Comparison of ENCODE assay signal across 8 cellular contexts in genomic region chr19:52601974-52602366, GRCh38. TPM values are rescaled to one million over a fixed set of nuclear protein-coding genes. Genes with fewer than 3 reads are reported as not detected.
DNase-seq lines count a peak whose midpoint lies in the region; ATAC-seq and TF ChIP-seq lines count a peak whose summit lies in the region.
"Not testable (repeated sequence)": the region's sequence is repeated elsewhere in the genome, so short reads cannot be mapped to it uniquely, and the experiment has no call there.

No MANE protein-coding gene starts in this region.

- H3K36me3 ChIP-seq in CD4-positive, CD25-positive, alpha-beta regulatory T cell (ENCODE audit: control insufficient read depth, insufficient read depth, low read length); iPS-20b (ENCODE audit: insufficient read depth, low read depth, low read length); subcutaneous abdominal adipose tissue (ENCODE audit: control insufficient read depth in 5 of 5, insufficient read depth in 5 of 5, low read length in 5 of 5): not testable (repeated sequence)
- peaks cover 11% of the 10 kb centered on the region; the same call in 1 of the 2 replicates for H3K36me3 ChIP-seq in HUES64 (ENCODE audit: insufficient read depth, low read length)

- H3K36me3 Mint-ChIP-seq in CD4-positive, CD25-positive, alpha-beta regulatory T cell: peaks cover 26% of the 10 kb centered on the region
- peaks cover 66% of the 10 kb centered on the region for H3K36me3 Mint-ChIP-seq in activated T-helper 2 cell treated with anti-CD3 and anti-CD28 coated beads, Interferon-gamma antibody, Interleukin-2, Interleukin-4, amounts not matched to agents 10 μg/mL and 5 μg/mL and 100 μg/mL, durations not matched to agents 14 hours and 24 hours and 36 hours (ENCODE audit: low read depth)
- H3K36me3 Mint-ChIP-seq in endothelial cell (ENCODE audit: low read depth, unreplicated experiment) (peaks cover 26% of the 10 kb centered on the region), nephron progenitor cell (ENCODE audit: low read depth) (peaks cover 78% of the 10 kb centered on the region)

- not testable (repeated sequence) for ATAC-seq in CD4-positive, CD25-positive, alpha-beta regulatory T cell (ENCODE audit: low read depth in 2 of 2)

- H3K4me3 Mint-ChIP-seq in CD4-positive, CD25-positive, alpha-beta regulatory T cell: peak overlapping the region; percentile 92 to 98 (median 94)
- peak overlapping the region; percentile 89 for H3K4me3 Mint-ChIP-seq in activated T-helper 2 cell treated with anti-CD3 and anti-CD28 coated beads, Interferon-gamma antibody, Interleukin-2, Interleukin-4, amounts not matched to agents 10 μg/mL and 5 μg/mL and 100 μg/mL, durations not matched to agents 14 hours and 24 hours and 36 hours (ENCODE audit: low read depth)
- H3K4me3 Mint-ChIP-seq in endothelial cell (ENCODE audit: unreplicated experiment) (peak overlapping the region; percentile 93), nephron progenitor cell (peak overlapping the region; percentile 90)

- TF ChIP-seq CTCF in endothelial cell (IDR thresholded peaks at IDR 0.05; ENCODE audit: unreplicated experiment); nephron progenitor cell (IDR thresholded peaks at IDR 0.05): not testable (repeated sequence)

- intact Hi-C loops in activated T-helper 2 cell treated with anti-CD3 and anti-CD28 coated beads, Interferon-gamma antibody, Interleukin-2, Interleukin-4, amounts not matched to agents 10 μg/mL and 5 μg/mL and 100 μg/mL, durations not matched to agents 14 hours and 24 hours and 36 hours (cut with micrococcal nuclease): loop anchor here (1.0 to 2.0 kb wide), 3 partner anchors 31 to 75 kb away; partner anchors contain the start of genes ZNF701, ZNF808 and ZNF83

- 61% methylated on average over 3 of the region's 3 CpGs for WGBS in HUES64

- not testable (repeated sequence) for H3K27me3 Mint-ChIP-seq in CD4-positive, CD25-positive, alpha-beta regulatory T cell; activated T-helper 2 cell treated with anti-CD3 and anti-CD28 coated beads, Interferon-gamma antibody, Interleukin-2, Interleukin-4, amounts not matched to agents 10 μg/mL and 5 μg/mL and 100 μg/mL, durations not matched to agents 14 hours and 24 hours and 36 hours (ENCODE audit: low read depth); endothelial cell (ENCODE audit: unreplicated experiment); nephron progenitor cell (ENCODE audit: low read depth, poor library complexity)

- peaks cover 15% of the 10 kb centered on the region for H3K4me1 ChIP-seq in CD4-positive, CD25-positive, alpha-beta regulatory T cell (ENCODE audit: control insufficient read depth, insufficient read depth, low read length, poor library complexity, severe bottlenecking)
- H3K4me1 ChIP-seq in HUES64 (ENCODE audit: insufficient read depth, low read length); iPS-20b (ENCODE audit: insufficient read depth, low read length): not testable (repeated sequence)
- H3K4me1 ChIP-seq in subcutaneous abdominal adipose tissue (ENCODE audit: control insufficient read depth in 5 of 5, insufficient read depth in 5 of 5, low read length in 5 of 5): peaks cover 0 to 19% (median 17%) of the 10 kb centered on the region in 5 donors

- peak overlapping the region; percentile 87 for H3K4me3 ChIP-seq in CD4-positive, CD25-positive, alpha-beta regulatory T cell (ENCODE audit: low read depth, low read length)
- peak overlapping the region; percentile 99 for H3K4me3 ChIP-seq in HUES64 (ENCODE audit: low read length)
- peak overlapping the region; percentile 95 for H3K4me3 ChIP-seq in iPS-20b (ENCODE audit: low read length)
- H3K4me3 ChIP-seq in subcutaneous abdominal adipose tissue (ENCODE audit: low read depth in 1 of 5, low read length in 5 of 5): peak overlapping the region; percentile 2 to 89 (median 85)

- not testable (repeated sequence) for H3K27me3 ChIP-seq in CD4-positive, CD25-positive, alpha-beta regulatory T cell (ENCODE audit: control insufficient read depth, insufficient read depth, low read length); HUES64 (ENCODE audit: insufficient read depth, low read length); subcutaneous abdominal adipose tissue (ENCODE audit: control insufficient read depth in 5 of 5, insufficient read depth in 4 of 5, low read length in 5 of 5)
- H3K27me3 ChIP-seq in iPS-20b (ENCODE audit: insufficient read depth, low read length): peaks cover 16% of the 10 kb centered on the region; the same call in 1 of the 2 replicates

- H3K27ac Mint-ChIP-seq in CD4-positive, CD25-positive, alpha-beta regulatory T cell: peak overlapping the region in 2 of 3 donors; percentile 68 to 90
- H3K27ac Mint-ChIP-seq in activated T-helper 2 cell treated with anti-CD3 and anti-CD28 coated beads, Interferon-gamma antibody, Interleukin-2, Interleukin-4, amounts not matched to agents 10 μg/mL and 5 μg/mL and 100 μg/mL, durations not matched to agents 14 hours and 24 hours and 36 hours: peak overlapping the region; percentile 25
- H3K27ac Mint-ChIP-seq in endothelial cell (ENCODE audit: unreplicated experiment) (peak overlapping the region; percentile 12), nephron progenitor cell (peak overlapping the region; percentile 26)

- peaks cover 11 to 34% (median 16%) of the 10 kb centered on the region in 4 donors for H3K4me1 Mint-ChIP-seq in CD4-positive, CD25-positive, alpha-beta regulatory T cell
- not testable (repeated sequence) for H3K4me1 Mint-ChIP-seq in activated T-helper 2 cell treated with anti-CD3 and anti-CD28 coated beads, Interferon-gamma antibody, Interleukin-2, Interleukin-4, amounts not matched to agents 10 μg/mL and 5 μg/mL and 100 μg/mL, durations not matched to agents 14 hours and 24 hours and 36 hours (ENCODE audit: low read depth); endothelial cell (ENCODE audit: unreplicated experiment)
- H3K4me1 Mint-ChIP-seq in nephron progenitor cell: peaks cover 34% of the 10 kb centered on the region

- peak overlapping the region; percentile 87; the same call in 1 of the 2 replicates for H3K9ac ChIP-seq in HUES64 (ENCODE audit: low read depth, low read length)
- H3K9ac ChIP-seq in iPS-20b (ENCODE audit: low read depth, low read length): peak overlapping the region; percentile 78; the same call in 1 of the 2 replicates
- H3K9ac ChIP-seq in subcutaneous abdominal adipose tissue (ENCODE audit: low read length in 5 of 5): peak overlapping the region in 4 of 5 donors; percentile 64 to 86 (median 84)

- H3K9me3 ChIP-seq in CD4-positive, CD25-positive, alpha-beta regulatory T cell (ENCODE audit: control insufficient read depth in 2 of 2, low read length in 2 of 2): peaks cover 20 to 48% of the 10 kb centered on the region in 2 experiments
- not testable (repeated sequence) for H3K9me3 ChIP-seq in HUES64 (ENCODE audit: insufficient read depth, low read depth, low read length); iPS-20b (ENCODE audit: insufficient read depth, low read depth, low read length)
- peaks cover 0 to 12% (median 5%) of the 10 kb centered on the region in 5 donors for H3K9me3 ChIP-seq in subcutaneous abdominal adipose tissue (ENCODE audit: control insufficient read depth in 5 of 5, low read length in 5 of 5)

- not testable (repeated sequence) for DNase-seq in CD4-positive, CD25-positive, alpha-beta regulatory T cell; activated T-helper 2 cell treated with anti-CD3 and anti-CD28 coated beads, Interferon-gamma antibody, Interleukin-2, Interleukin-4, amounts not matched to agents 10 μg/mL and 5 μg/mL and 100 μg/mL, durations not matched to agents 14 hours and 24 hours and 36 hours (ENCODE audit: low spot score); endothelial cell (ENCODE audit: low spot score)
- DNase-seq in RKO (ENCODE audit: low spot score): peak; percentile 43
- peak; percentile 2 for DNase-seq in nephron progenitor cell

- peaks cover 0 to 34% (median 8%) of the 10 kb centered on the region in 7 donors for H3K9me3 Mint-ChIP-seq in CD4-positive, CD25-positive, alpha-beta regulatory T cell
- H3K9me3 Mint-ChIP-seq in activated T-helper 2 cell treated with anti-CD3 and anti-CD28 coated beads, Interferon-gamma antibody, Interleukin-2, Interleukin-4, amounts not matched to agents 10 μg/mL and 5 μg/mL and 100 μg/mL, durations not matched to agents 14 hours and 24 hours and 36 hours: peaks cover 55% of the 10 kb centered on the region
- not testable (repeated sequence) for H3K9me3 Mint-ChIP-seq in endothelial cell (ENCODE audit: unreplicated experiment)
- peaks cover 68% of the 10 kb centered on the region for H3K9me3 Mint-ChIP-seq in nephron progenitor cell

- not testable (repeated sequence) for H3K27ac ChIP-seq in CD4-positive, CD25-positive, alpha-beta regulatory T cell (ENCODE audit: insufficient read depth, low read length, poor library complexity, severe bottlenecking); HUES64 (ENCODE audit: low read depth, low read length); iPS-20b (ENCODE audit: low read length); subcutaneous abdominal adipose tissue (ENCODE audit: low read depth, low read length)

RNA-seq across cellular contexts. Expression of gene ZNF701, which starts 31.9 kb away (rescaled TPM):
- total RNA-seq in CD4-positive, CD25-positive, alpha-beta regulatory T cell: 13.7 TPM
- polyA plus RNA-seq in CD4-positive, CD25-positive, alpha-beta regulatory T cell: 10 to 100 TPM; 10.1 to 16.1 (median 13.2) TPM
- polyA plus RNA-seq in HUES64 (2013, experiment 1 of 2): 6.9 TPM
- polyA plus RNA-seq in HUES64 (2013, experiment 2 of 2): 8.5 TPM
- total RNA-seq in activated T-helper 2 cell treated with anti-CD3 and anti-CD28 coated beads, Interferon-gamma antibody, Interleukin-2, Interleukin-4, amounts not matched to agents 10 μg/mL and 5 μg/mL and 100 μg/mL, durations not matched to agents 14 hours and 24 hours and 36 hours: 17.1 and 17.8 TPM in 2 replicates
- 18.5 TPM for total RNA-seq in endothelial cell (ENCODE audit: unreplicated experiment)

RNA-seq across cellular contexts. Expression of gene ZNF83, which starts 36.2 kb away (rescaled TPM):
- total RNA-seq in CD4-positive, CD25-positive, alpha-beta regulatory T cell: 63.7 TPM
- 10 to 100 TPM in 2 of 4 donors, 1 to 10 TPM in 2; 8.3 to 13.9 (median 11.3) TPM for polyA plus RNA-seq in CD4-positive, CD25-positive, alpha-beta regulatory T cell
- 18.2 TPM for polyA plus RNA-seq in HUES64 (2013, experiment 1 of 2)
- polyA plus RNA-seq in HUES64 (2013, experiment 2 of 2): 23.2 TPM
- 23.1 and 24.1 TPM in 2 replicates for total RNA-seq in activated T-helper 2 cell treated with anti-CD3 and anti-CD28 coated beads, Interferon-gamma antibody, Interleukin-2, Interleukin-4, amounts not matched to agents 10 μg/mL and 5 μg/mL and 100 μg/mL, durations not matched to agents 14 hours and 24 hours and 36 hours
- 40.0 TPM for total RNA-seq in endothelial cell (ENCODE audit: unreplicated experiment)

Comparison
In these comparisons a context has a peak if more than half of its experiments do, and no peak if none do; other contexts are left out.
1. H3K27ac Mint-ChIP-seq: peak in every context shown above with its lines; median percentile 79 in CD4-positive, CD25-positive, alpha-beta regulatory T cell; 26 in nephron progenitor cell; 25 in activated T-helper 2 cell treated with anti-CD3 and anti-CD28 coated beads, Interferon-gamma antibody, Interleukin-2, Interleukin-4, amounts not matched to agents 10 μg/mL and 5 μg/mL and 100 μg/mL, durations not matched to agents 14 hours and 24 hours and 36 hours; 12 in endothelial cell.